23 cellular contexts compared by ENCODE assay signal in the genomic region with DNA sequence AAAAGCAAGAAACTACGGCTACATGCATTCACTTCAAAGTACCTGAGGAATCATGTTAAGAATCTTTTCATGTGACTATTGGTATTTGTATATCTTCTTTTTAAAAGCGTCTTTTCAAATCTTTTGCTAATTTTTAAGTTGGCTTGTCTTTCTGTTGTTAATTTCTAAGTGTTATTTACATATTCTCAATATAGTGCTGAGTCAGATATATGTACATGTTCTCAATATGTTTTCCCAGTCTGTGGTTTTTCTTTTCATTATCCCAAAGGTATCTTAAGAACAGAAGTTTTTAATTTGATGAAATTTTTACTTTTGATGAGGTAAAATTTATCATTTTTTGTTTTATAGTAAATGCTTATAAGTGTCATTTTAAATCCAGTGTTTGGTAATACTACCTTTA.
"Had no signal": no experiment of that assay in that cellular context is flagged by ENCODE, and none has a peak within 500 bp of the region (broad histone marks: within the 10 kb centered on the region; RNA-seq: fewer than 3 reads in every experiment).

No MANE protein-coding gene starts in this region.

- H3K4me2 ChIP-seq: smooth muscle cell had no signal

- H3K27me3 Mint-ChIP-seq: naive thymus-derived CD4-positive, alpha-beta T cell had no signal

- H3K4me3 Mint-ChIP-seq: naive thymus-derived CD4-positive, alpha-beta T cell; nephron progenitor cell had no signal

- H3K9me3 ChIP-seq: suprapubic skin, thyroid gland had no signal

- H3K4me3 ChIP-seq: dorsolateral prefrontal cortex, esophagus muscularis mucosa, gastroesophageal sphincter, lung, psoas muscle, smooth muscle cell, suprapubic skin, thyroid gland, upper lobe of right lung had no signal

- H3K27me3 ChIP-seq: dorsolateral prefrontal cortex, esophagus muscularis mucosa, gastroesophageal sphincter, suprapubic skin, thyroid gland, upper lobe of right lung had no signal

- H3K27ac ChIP-seq: dorsolateral prefrontal cortex, epithelial cell of prostate, psoas muscle, suprapubic skin, thyroid gland, upper lobe of right lung had no signal

- ATAC-seq: gastroesophageal sphincter; left cardiac atrium; left ventricle myocardium superior; naive thymus-derived CD4-positive, alpha-beta T cell; psoas muscle; upper lobe of right lung had no signal

- H3K36me3 ChIP-seq: suprapubic skin, thyroid gland, upper lobe of right lung had no signal

- H3K27ac Mint-ChIP-seq: naive thymus-derived CD4-positive, alpha-beta T cell; nephron progenitor cell had no signal

- DNase-seq: central memory CD4-positive, alpha-beta T cell; cortex of kidney; dorsolateral prefrontal cortex; effector CD8-positive, alpha-beta T cell; glutamatergic neuron; left cardiac atrium; left ventricle myocardium superior; mesenchymal stem cell; midbrain; naive thymus-derived CD4-positive, alpha-beta T cell; nephron progenitor cell; psoas muscle; stimulated activated CD4-positive, alpha-beta T cell treated with anti-CD3 and anti-CD28 coated beads, Interleukin-2, amount 100 ng/mL, for 48 hours; stimulated activated naive CD4-positive, alpha-beta T cell treated with Interleukin-2 at 50 U/mL for 16 hours; thyroid gland; upper lobe of right lung had no signal

- FAIRE-seq: keratinocyte had no signal
